In the genomic region with DNA sequence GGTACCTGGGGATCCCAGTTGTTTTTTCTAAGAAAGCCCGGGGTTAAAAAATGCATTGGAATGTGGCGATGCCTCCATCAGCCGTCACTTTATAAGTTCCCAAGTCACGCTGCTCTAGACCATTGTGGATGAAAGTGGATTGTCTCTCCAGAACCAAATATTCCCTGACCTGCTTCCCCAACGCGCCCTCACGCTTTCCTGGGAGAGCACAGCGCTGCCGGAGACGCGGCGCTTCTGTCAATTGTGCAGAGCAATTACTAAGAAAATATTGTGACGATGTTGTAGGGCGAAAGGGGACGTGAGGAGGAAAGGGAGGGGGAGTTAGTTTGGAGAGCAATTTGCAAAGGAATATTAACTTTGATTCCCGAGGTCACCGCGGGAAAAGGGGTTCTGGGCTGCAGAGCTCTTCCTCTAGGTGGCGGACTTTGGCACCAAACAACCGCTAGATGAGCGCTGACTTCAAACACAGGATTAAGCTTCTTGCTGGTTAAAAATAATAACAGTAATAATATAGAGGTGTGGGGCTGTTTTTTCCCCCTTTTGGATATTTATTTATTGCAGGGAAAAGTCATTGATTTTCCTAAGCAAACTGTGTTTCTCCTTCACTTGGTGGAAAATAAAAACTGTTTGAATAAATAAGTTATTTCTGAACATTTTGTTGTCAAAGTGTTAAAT, we compare ENCODE assay signal across 1 cellular context.
TF ChIP-seq lines count a peak whose summit lies in the region.

No MANE protein-coding gene starts in this region.

TF ChIP-seq in GM23338, 12 proteins besides CTCF, POLR2A, EP300 and RAD21 (continued from another document):
- TF ChIP-seq, protein P1, sequence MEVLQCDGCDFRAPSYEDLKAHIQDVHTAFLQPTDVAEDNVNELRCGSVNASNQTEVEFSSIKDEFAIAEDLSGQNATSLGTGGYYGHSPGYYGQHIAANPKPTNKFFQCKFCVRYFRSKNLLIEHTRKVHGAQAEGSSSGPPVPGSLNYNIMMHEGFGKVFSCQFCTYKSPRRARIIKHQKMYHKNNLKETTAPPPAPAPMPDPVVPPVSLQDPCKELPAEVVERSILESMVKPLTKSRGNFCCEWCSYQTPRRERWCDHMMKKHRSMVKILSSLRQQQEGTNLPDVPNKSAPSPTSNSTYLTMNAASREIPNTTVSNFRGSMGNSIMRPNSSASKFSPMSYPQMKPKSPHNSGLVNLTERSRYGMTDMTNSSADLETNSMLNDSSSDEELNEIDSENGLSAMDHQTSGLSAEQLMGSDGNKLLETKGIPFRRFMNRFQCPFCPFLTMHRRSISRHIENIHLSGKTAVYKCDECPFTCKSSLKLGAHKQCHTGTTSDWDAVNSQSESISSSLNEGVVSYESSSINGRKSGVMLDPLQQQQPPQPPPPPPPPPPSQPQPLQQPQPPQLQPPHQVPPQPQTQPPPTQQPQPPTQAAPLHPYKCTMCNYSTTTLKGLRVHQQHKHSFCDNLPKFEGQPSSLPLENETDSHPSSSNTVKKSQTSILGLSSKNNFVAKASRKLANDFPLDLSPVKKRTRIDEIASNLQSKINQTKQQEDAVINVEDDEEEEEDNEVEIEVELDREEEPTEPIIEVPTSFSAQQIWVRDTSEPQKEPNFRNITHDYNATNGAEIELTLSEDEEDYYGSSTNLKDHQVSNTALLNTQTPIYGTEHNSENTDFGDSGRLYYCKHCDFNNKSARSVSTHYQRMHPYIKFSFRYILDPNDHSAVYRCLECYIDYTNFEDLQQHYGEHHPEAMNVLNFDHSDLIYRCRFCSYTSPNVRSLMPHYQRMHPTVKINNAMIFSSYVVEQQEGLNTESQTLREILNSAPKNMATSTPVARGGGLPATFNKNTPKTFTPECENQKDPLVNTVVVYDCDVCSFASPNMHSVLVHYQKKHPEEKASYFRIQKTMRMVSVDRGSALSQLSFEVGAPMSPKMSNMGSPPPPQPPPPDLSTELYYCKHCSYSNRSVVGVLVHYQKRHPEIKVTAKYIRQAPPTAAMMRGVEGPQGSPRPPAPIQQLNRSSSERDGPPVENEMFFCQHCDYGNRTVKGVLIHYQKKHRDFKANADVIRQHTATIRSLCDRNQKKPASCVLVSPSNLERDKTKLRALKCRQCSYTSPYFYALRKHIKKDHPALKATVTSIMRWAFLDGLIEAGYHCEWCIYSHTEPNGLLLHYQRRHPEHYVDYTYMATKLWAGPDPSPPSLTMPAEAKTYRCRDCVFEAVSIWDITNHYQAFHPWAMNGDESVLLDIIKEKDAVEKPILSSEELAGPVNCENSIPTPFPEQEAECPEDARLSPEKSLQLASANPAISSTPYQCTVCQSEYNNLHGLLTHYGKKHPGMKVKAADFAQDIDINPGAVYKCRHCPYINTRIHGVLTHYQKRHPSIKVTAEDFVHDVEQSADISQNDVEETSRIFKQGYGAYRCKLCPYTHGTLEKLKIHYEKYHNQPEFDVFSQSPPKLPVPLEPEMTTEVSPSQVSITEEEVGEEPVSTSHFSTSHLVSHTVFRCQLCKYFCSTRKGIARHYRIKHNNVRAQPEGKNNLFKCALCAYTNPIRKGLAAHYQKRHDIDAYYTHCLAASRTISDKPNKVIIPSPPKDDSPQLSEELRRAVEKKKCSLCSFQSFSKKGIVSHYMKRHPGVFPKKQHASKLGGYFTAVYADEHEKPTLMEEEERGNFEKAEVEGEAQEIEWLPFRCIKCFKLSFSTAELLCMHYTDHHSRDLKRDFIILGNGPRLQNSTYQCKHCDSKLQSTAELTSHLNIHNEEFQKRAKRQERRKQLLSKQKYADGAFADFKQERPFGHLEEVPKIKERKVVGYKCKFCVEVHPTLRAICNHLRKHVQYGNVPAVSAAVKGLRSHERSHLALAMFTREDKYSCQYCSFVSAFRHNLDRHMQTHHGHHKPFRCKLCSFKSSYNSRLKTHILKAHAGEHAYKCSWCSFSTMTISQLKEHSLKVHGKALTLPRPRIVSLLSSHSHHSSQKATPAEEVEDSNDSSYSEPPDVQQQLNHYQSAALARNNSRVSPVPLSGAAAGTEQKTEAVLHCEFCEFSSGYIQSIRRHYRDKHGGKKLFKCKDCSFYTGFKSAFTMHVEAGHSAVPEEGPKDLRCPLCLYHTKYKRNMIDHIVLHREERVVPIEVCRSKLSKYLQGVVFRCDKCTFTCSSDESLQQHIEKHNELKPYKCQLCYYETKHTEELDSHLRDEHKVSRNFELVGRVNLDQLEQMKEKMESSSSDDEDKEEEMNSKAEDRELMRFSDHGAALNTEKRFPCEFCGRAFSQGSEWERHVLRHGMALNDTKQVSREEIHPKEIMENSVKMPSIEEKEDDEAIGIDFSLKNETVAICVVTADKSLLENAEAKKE (CRISPR knock-in tag; IDR thresholded peaks at IDR 0.05), result no peak
- TF ChIP-seq EZH2phosphoT487 (IDR thresholded peaks at IDR 0.05; ENCODE audit: unreplicated experiment) (peak; percentile 52), POLR2AphosphoS5 (IDR thresholded peaks at IDR 0.05; ENCODE audit: low read depth) (no peak), CREB1 (CRISPR knock-in tag; IDR thresholded peaks at IDR 0.05; ENCODE audit: low read depth) (no peak)
